In genomic region chr1:169461390-169462001, GRCh38 we compare ENCODE assay signal across 15 cellular contexts.
"Had no signal": no experiment of that assay in that cellular context is flagged by ENCODE, and none has a peak within 500 bp of the region (broad histone marks: within the 10 kb centered on the region; RNA-seq: fewer than 3 reads in every experiment).

No MANE protein-coding gene starts in this region.

- DNase-seq: activated CD8-positive, alpha-beta memory T cell treated with anti-CD3 and anti-CD28 coated beads for 24 hours; activated gamma-delta T cell treated with Interleukin-2 at 50 U/mL for 16 hours; activated T-cell treated with anti-CD3 and anti-CD28 coated beads, Interleukin-2, amount 50 U/mL, for 1 hour; adrenal gland; foreskin melanocyte; head of caudate nucleus; left lung; sigmoid colon; stimulated activated CD4-positive, alpha-beta T cell treated with anti-CD3 and anti-CD28 coated beads, Interleukin-2, amount 100 ng/mL, for 24 hours; stimulated activated naive CD4-positive, alpha-beta T cell; substantia nigra; SW 1271; T-helper 9 cell; transverse colon had no signal

- H3K36me3 ChIP-seq: adrenal gland, transverse colon had no signal

- H3K27ac ChIP-seq: adrenal gland, left lung, sigmoid colon, transverse colon had no signal

- H3K27me3 ChIP-seq: adrenal gland had no signal

- FAIRE-seq: colon had no signal

- H3K4me3 ChIP-seq: adrenal gland, left lung, transverse colon had no signal
